In genomic region chr12:30043151-30043550, GRCh38 we compare ENCODE assay signal across 23 cellular contexts.
DNase-seq lines count a peak whose midpoint lies in the region; ATAC-seq and TF ChIP-seq lines count a peak whose summit lies in the region.
"Had no signal": no experiment of that assay in that cellular context is flagged by ENCODE, and none has a peak within 500 bp of the region (broad histone marks: within the 10 kb centered on the region; RNA-seq: fewer than 3 reads in every experiment).

No MANE protein-coding gene starts in this region.

- H3K4me1 Mint-ChIP-seq in H9, result peaks cover 23 to 25% of the 10 kb centered on the region in 2 experiments
- H3K4me1 Mint-ChIP-seq: CD4-positive, alpha-beta memory T cell had no signal

- intact Hi-C loops in mucosa of descending colon (cut with DNase I, micrococcal nuclease), result no loop called here
- intact Hi-C loops in upper lobe of right lung (cut with DNase I), result no loop called here

- H3K9me3 Mint-ChIP-seq in H9, result peaks cover 0 to 3% of the 10 kb centered on the region in 2 experiments; a peak in 2 of 5 replicates

- H2AK5ac ChIP-seq in H9 (ENCODE audit: insufficient read length, low read length) (no peak overlapping the region), mesendoderm (ENCODE audit: low read length) (no peak overlapping the region)

- H3K4me1 ChIP-seq in H9 (ENCODE audit: insufficient read depth, low read length), result peaks cover 11% of the 10 kb centered on the region
- H3K4me1 ChIP-seq in mesendoderm (ENCODE audit: control insufficient read depth, low read depth, low read length), result no peaks in the 10 kb centered on the region
- H3K4me1 ChIP-seq in mucosa of descending colon (ENCODE audit: low read depth), result no peaks in the 10 kb centered on the region
- no peaks in the 10 kb centered on the region for H3K4me1 ChIP-seq in upper lobe of right lung
- H3K4me1 ChIP-seq: BLaER1 treated with 17β-estradiol and CSF1 and Interleukin-3, amounts not matched to agents 10 nM and 100 nM; Caco-2; Peyer's patch had no signal

- WGBS in H9 (ENCODE audit: extremely low coverage, insufficient read length, low lambda C conversion rate), result no CpG with 5 or more reads among the region's 2 CpGs
- WGBS in mesendoderm (ENCODE audit: extremely low coverage, insufficient coverage, low lambda C conversion rate), result no CpG with 5 or more reads among the region's 2 CpGs

- no peak overlapping the region for H2BK20ac ChIP-seq in H9 (ENCODE audit: low read depth, low read length, poor library complexity, severe bottlenecking)

- no peaks in the 10 kb centered on the region for H3K27me3 Mint-ChIP-seq in H9 (ENCODE audit: low read depth)
- H3K27me3 Mint-ChIP-seq: CD4-positive, alpha-beta memory T cell had no signal

- no peak overlapping the region for H3K4me3 Mint-ChIP-seq in H9
- H3K4me3 Mint-ChIP-seq: CD4-positive, alpha-beta memory T cell had no signal

- H3K14ac ChIP-seq in H9 (ENCODE audit: insufficient read depth, low read length), result no peak overlapping the region

- no peak overlapping the region for H4K91ac ChIP-seq in H9 (ENCODE audit: insufficient read length, low read depth, low read length)

- peaks cover 0 to 3% (median 0%) of the 10 kb centered on the region in 3 experiments; a peak in 2 of 7 replicates for H3K36me3 Mint-ChIP-seq in H9 (ENCODE audit: insufficient read depth in 1 of 3, low read depth in 3 of 3)
- H3K36me3 Mint-ChIP-seq: CD4-positive, alpha-beta memory T cell had no signal

- no peak overlapping the region for H3K4me3 ChIP-seq in mesendoderm (ENCODE audit: low read length)
- H3K4me3 ChIP-seq in mucosa of descending colon, result no peak overlapping the region
- H3K4me3 ChIP-seq in upper lobe of right lung, result no peak overlapping the region
- H3K4me3 ChIP-seq: BLaER1 treated with 17β-estradiol and CSF1 and Interleukin-3, amounts not matched to agents 10 nM and 100 nM; GM23248; MG63; Peyer's patch had no signal

- H3K79me1 ChIP-seq in H9 (ENCODE audit: insufficient read depth, low read depth, low read length, poor library complexity, severe bottlenecking) (no peaks in the 10 kb centered on the region), mesendoderm (ENCODE audit: low read length) (no peaks in the 10 kb centered on the region)

- H3K36me3 ChIP-seq in mesendoderm (ENCODE audit: control insufficient read depth, insufficient read depth, low read length), result no peaks in the 10 kb centered on the region
- no peaks in the 10 kb centered on the region for H3K36me3 ChIP-seq in mucosa of descending colon (ENCODE audit: low read depth)
- H3K36me3 ChIP-seq in upper lobe of right lung, result no peaks in the 10 kb centered on the region
- H3K36me3 ChIP-seq: BLaER1 treated with 17β-estradiol and CSF1 and Interleukin-3, amounts not matched to agents 10 nM and 100 nM; MG63; Peyer's patch had no signal

- no peak overlapping the region for H3T11ph ChIP-seq in H9 (ENCODE audit: low read length)

- peak overlapping the region; percentile 19 to 48 (median 41); a peak in 3 of 7 replicates for H3K27ac Mint-ChIP-seq in H9
- H3K27ac Mint-ChIP-seq: CD4-positive, alpha-beta memory T cell had no signal

- DNase-seq in H9, result no peak
- peak; percentile 19 for DNase-seq in LHCN-M2 (ENCODE audit: low read depth)
- peak; percentile 75 for DNase-seq in SK-N-DZ (ENCODE audit: low spot score)
- no peak for DNase-seq in mesendoderm
- DNase-seq in activated T-cell treated with anti-CD3 and anti-CD28 coated beads, Interleukin-2, amount 50 U/mL, for 48 hours, result no peak
- DNase-seq in mucosa of descending colon, result no peak
- DNase-seq in upper lobe of right lung, result no peak
- DNase-seq: AML-193; Caco-2; CD4-positive, alpha-beta memory T cell; GM23248; Kasumi-1; MG63; NCI-H1105 treated with DMSO at 0.1 percent for 48 hours; NCI-H146; NCI-H1930; NCI-H446 treated with DMSO at 0.1 percent for 48 hours; NCI-H526; Peyer's patch; SIG-M5 had no signal

- no peak overlapping the region for H3K56ac ChIP-seq in H9 (ENCODE audit: insufficient read length, low read depth, low read length)
- no peak overlapping the region for H3K56ac ChIP-seq in mesendoderm (ENCODE audit: low read length)

- H3K9me3 ChIP-seq in H9 (ENCODE audit: control insufficient read depth, low read depth, low read length) (no peaks in the 10 kb centered on the region), mucosa of descending colon (peaks cover 12% of the 10 kb centered on the region), upper lobe of right lung (no peaks in the 10 kb centered on the region)
- H3K9me3 ChIP-seq: BLaER1 treated with 17β-estradiol and CSF1 and Interleukin-3, amounts not matched to agents 10 nM and 100 nM; Peyer's patch had no signal

- TF ChIP-seq CTCF in H9 (conservative IDR thresholded peaks at IDR 0.05) (no peak), mucosa of descending colon (IDR thresholded peaks at IDR 0.05) (no peak), upper lobe of right lung (IDR thresholded peaks at IDR 0.05) (no peak)

- no peak overlapping the region for H3K23ac ChIP-seq in H9 (ENCODE audit: insufficient read length, low read depth, low read length)
- H3K23ac ChIP-seq in mesendoderm (ENCODE audit: low read length), result no peak overlapping the region

- H3K27ac ChIP-seq in H9 (ENCODE audit: insufficient read length, low read depth, low read length) (no peak overlapping the region), mesendoderm (ENCODE audit: low read depth, low read length) (no peak overlapping the region), upper lobe of right lung (no peak overlapping the region)
- H3K27ac ChIP-seq: BLaER1 treated with 17β-estradiol and CSF1 and Interleukin-3, amounts not matched to agents 10 nM and 100 nM; GM23248; HL-60; Peyer's patch had no signal

- H3K79me2 ChIP-seq in H9 (ENCODE audit: insufficient read depth, low read length) (no peaks in the 10 kb centered on the region), mesendoderm (ENCODE audit: control insufficient read depth, insufficient read depth, low read length) (no peaks in the 10 kb centered on the region)

- H2BK12ac ChIP-seq in H9 (ENCODE audit: insufficient read length, low read depth, low read length), result no peak overlapping the region

- H4K5ac ChIP-seq in H9 (ENCODE audit: insufficient read length, low read depth, low read length) (no peak overlapping the region), mesendoderm (ENCODE audit: low read length) (no peak overlapping the region)

- H3K27me3 ChIP-seq in H9 (ENCODE audit: insufficient read depth, low read length) (no peaks in the 10 kb centered on the region), mesendoderm (ENCODE audit: insufficient read depth, low read length, poor library complexity) (no peaks in the 10 kb centered on the region), upper lobe of right lung (no peaks in the 10 kb centered on the region)
- H3K27me3 ChIP-seq: BLaER1 treated with 17β-estradiol and CSF1 and Interleukin-3, amounts not matched to agents 10 nM and 100 nM; MG63; Peyer's patch had no signal

- H3K23me2 ChIP-seq in H9 (ENCODE audit: insufficient read length, low read depth, low read length, poor library complexity, severe bottlenecking), result no peaks in the 10 kb centered on the region

- no peak overlapping the region for H3K4me2 ChIP-seq in H9 (ENCODE audit: insufficient read depth, insufficient read length, low read length)
- H3K4me2 ChIP-seq in mesendoderm (ENCODE audit: low read length), result no peak overlapping the region
- H3K4me2 ChIP-seq: BLaER1 treated with 17β-estradiol and CSF1 and Interleukin-3, amounts not matched to agents 10 nM and 100 nM had no signal

- no peaks in the 10 kb centered on the region for H4K20me1 ChIP-seq in H9 (ENCODE audit: control insufficient read depth, insufficient read depth, insufficient read length)
- H4K20me1 ChIP-seq: BLaER1 treated with 17β-estradiol and CSF1 and Interleukin-3, amounts not matched to agents 10 nM and 100 nM had no signal

- H2BK5ac ChIP-seq in H9 (ENCODE audit: insufficient read length, low read length) (no peak overlapping the region), mesendoderm (ENCODE audit: low read length) (no peak overlapping the region)

- H3K9ac ChIP-seq in H9 (ENCODE audit: extremely low read depth, insufficient read length, low read length), result no peak overlapping the region
- H3K9ac ChIP-seq in mesendoderm (ENCODE audit: low read length), result no peak overlapping the region
- H3K9ac ChIP-seq: BLaER1 treated with 17β-estradiol and CSF1 and Interleukin-3, amounts not matched to agents 10 nM and 100 nM; GM23248 had no signal

- no peak overlapping the region for H2BK120ac ChIP-seq in H9 (ENCODE audit: low read depth, low read length, poor library complexity, severe bottlenecking)
- H2BK120ac ChIP-seq in mesendoderm (ENCODE audit: low read depth, low read length), result peak overlapping the region; percentile 36

- H2AFZ ChIP-seq in H9 (ENCODE audit: low read length), result no peak overlapping the region
- H2AFZ ChIP-seq: GM23248 had no signal

- H3K18ac ChIP-seq in H9 (ENCODE audit: insufficient read length, low read depth, low read length), result no peak overlapping the region
- peak overlapping the region; percentile 68 for H3K18ac ChIP-seq in mesendoderm (ENCODE audit: low read length)

- no peak for ATAC-seq in mucosa of descending colon
- ATAC-seq in upper lobe of right lung, result no peak
- ATAC-seq: HepG2 had no signal

- no peak overlapping the region for H2BK15ac ChIP-seq in H9 (ENCODE audit: low read depth, low read length)
- H2BK15ac ChIP-seq in mesendoderm (replicated peaks; ENCODE audit: low read depth), result no peak overlapping the region

- H4K8ac ChIP-seq in H9 (replicated peaks; ENCODE audit: insufficient read length, low read depth, low read length) (no peak overlapping the region), mesendoderm (ENCODE audit: low read depth, low read length) (no peak overlapping the region)

- no peak overlapping the region for H3K4ac ChIP-seq in H9 (ENCODE audit: low read depth, low read length)
- no peak overlapping the region for H3K4ac ChIP-seq in mesendoderm (ENCODE audit: low read depth, low read length)

Comparison
In these comparisons a context has a peak if more than half of its experiments do, and no peak if none do; other contexts are left out.
1. DNase-seq: peak in LHCN-M2 (single experiment) and SK-N-DZ (single experiment); none in H9 (single experiment), mesendoderm (single experiment), activated T-cell treated with anti-CD3 and anti-CD28 coated beads, Interleukin-2, amount 50 U/mL, for 48 hours (0 of 2), mucosa of descending colon (0 of 3) and upper lobe of right lung (single experiment).